In the genomic region with DNA sequence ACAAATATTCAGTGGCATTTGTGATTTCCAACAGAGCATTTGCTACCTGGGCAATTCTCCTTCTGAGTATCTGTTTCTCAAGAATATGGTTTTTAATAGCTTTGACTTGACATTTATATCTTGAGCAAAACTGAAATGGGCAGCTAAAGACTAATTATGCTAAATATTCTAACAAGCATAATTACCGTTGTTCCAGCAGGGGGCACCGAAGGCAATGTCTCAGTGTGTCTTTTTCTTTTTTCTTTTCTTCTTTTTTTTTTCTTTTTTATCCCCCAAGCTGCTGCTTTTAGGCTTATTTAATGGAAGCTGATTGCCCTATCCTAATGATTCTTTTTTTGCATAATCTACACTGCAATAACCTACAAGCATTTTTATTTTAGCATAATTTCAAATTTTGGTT, we compare ENCODE assay signal across 9 cellular contexts.
DNase-seq lines count a peak whose midpoint lies in the region; ATAC-seq and TF ChIP-seq lines count a peak whose summit lies in the region.
"Had no signal": no experiment of that assay in that cellular context is flagged by ENCODE, and none has a peak within 500 bp of the region (broad histone marks: within the 10 kb centered on the region; RNA-seq: fewer than 3 reads in every experiment).

No MANE protein-coding gene starts in this region.

- H3K79me2 ChIP-seq in GM23248 (ENCODE audit: insufficient read depth) (no peaks in the 10 kb centered on the region), SK-N-SH (ENCODE audit: insufficient read depth) (no peaks in the 10 kb centered on the region)

- no peaks in the 10 kb centered on the region for H3K9me3 Mint-ChIP-seq in CD8-positive, alpha-beta T cell
- H3K9me3 Mint-ChIP-seq: memory B cell had no signal

- POLR2A ChIA-PET in CD8-positive, alpha-beta T cell (lab: Charles Lee), result no interaction called here
- POLR2A ChIA-PET in SK-N-SH (lab: Yijun Ruan, JAX), result no interaction called here

- no peaks in the 10 kb centered on the region for H3K27me3 ChIP-seq in CD8-positive, alpha-beta T cell (ENCODE audit: insufficient read depth, low read length)
- H3K27me3 ChIP-seq in GM23248 (replicated peaks; ENCODE audit: insufficient read depth) (no peaks in the 10 kb centered on the region), SK-N-SH (ENCODE audit: insufficient read depth) (no peaks in the 10 kb centered on the region)

- intact Hi-C loops in CD8-positive, alpha-beta T cell (cut with DNase I, micrococcal nuclease), result no loop called here

- H3K36me3 Mint-ChIP-seq in CD8-positive, alpha-beta T cell, result no peaks in the 10 kb centered on the region
- H3K36me3 Mint-ChIP-seq: memory B cell had no signal

- H3K9me2 ChIP-seq in GM23248 (ENCODE audit: insufficient read depth) (no peaks in the 10 kb centered on the region; the same call in 1 of the 2 replicates), SK-N-SH (no peaks in the 10 kb centered on the region)

- H3K4me3 ChIP-seq in CD8-positive, alpha-beta T cell (ENCODE audit: low read depth, low read length), result no peak overlapping the region
- H3K4me3 ChIP-seq in GM23248 (no peak overlapping the region), SK-N-SH (ENCODE audit: low read depth in 2 of 2, low read length in 1 of 2) (no peak overlapping the region), epithelial cell of proximal tubule (ENCODE audit: low read depth, low read length) (no peak overlapping the region)

- peaks cover 2% of the 10 kb centered on the region for H3K27me3 Mint-ChIP-seq in CD8-positive, alpha-beta T cell (ENCODE audit: low read depth)

- H3K4me1 ChIP-seq in CD8-positive, alpha-beta T cell (ENCODE audit: insufficient read depth, low read length), result no peaks in the 10 kb centered on the region
- H3K4me1 ChIP-seq in GM23248 (ENCODE audit: insufficient read depth) (no peaks in the 10 kb centered on the region), SK-N-SH (ENCODE audit: control insufficient read depth in 1 of 2, insufficient read depth in 2 of 2, low read depth in 1 of 2, low read length in 1 of 2) (peaks cover 0 to 17% of the 10 kb centered on the region in 2 experiments; a peak in 2 of 4 replicates)

- H3K4me2 ChIP-seq in GM23248 (ENCODE audit: unreplicated experiment), result no peak overlapping the region
- H3K4me2 ChIP-seq in SK-N-SH, result no peak overlapping the region

- no peak overlapping the region for H3K4me3 Mint-ChIP-seq in CD8-positive, alpha-beta T cell
- H3K4me3 Mint-ChIP-seq: memory B cell had no signal

- peak; percentile 43 for TF ChIP-seq RAD21 in SK-N-SH (IDR thresholded peaks at IDR 0.05; ENCODE audit: low read length)

- H3K27ac Mint-ChIP-seq in CD8-positive, alpha-beta T cell, result no peak overlapping the region
- H3K27ac Mint-ChIP-seq: memory B cell had no signal

- H3K9ac ChIP-seq in GM23248 (no peak overlapping the region), SK-N-SH (no peak overlapping the region)

- H3K4me1 Mint-ChIP-seq in CD8-positive, alpha-beta T cell (ENCODE audit: low read depth), result no peaks in the 10 kb centered on the region
- H3K4me1 Mint-ChIP-seq: memory B cell had no signal

- ATAC-seq in CD8-positive, alpha-beta T cell, result no peak
- ATAC-seq in GM21360 (IDR thresholded peaks at IDR 0.05; ENCODE audit: unreplicated experiment) (no peak), HG03565 (IDR thresholded peaks at IDR 0.05; ENCODE audit: unreplicated experiment) (no peak)

- in situ Hi-C loops in GM23248 (cut with MboI), result no loop called here

- H3F3A ChIP-seq in GM23248 (ENCODE audit: insufficient read depth) (no peaks in the 10 kb centered on the region), SK-N-SH (replicated peaks; ENCODE audit: insufficient read depth) (no peaks in the 10 kb centered on the region)

- TF ChIP-seq EP300 in SK-N-SH (IDR thresholded peaks at IDR 0.05; ENCODE audit: borderline replicate concordance in 1 of 2, low read depth in 1 of 2, low read length in 1 of 2), result no peak

- H2AFZ ChIP-seq in GM23248, result no peak overlapping the region
- no peak overlapping the region for H2AFZ ChIP-seq in SK-N-SH (ENCODE audit: low read depth)

- no peaks in the 10 kb centered on the region for H3K9me3 ChIP-seq in CD8-positive, alpha-beta T cell (ENCODE audit: low read length)
- H3K9me3 ChIP-seq in GM23248 (ENCODE audit: low read depth) (no peaks in the 10 kb centered on the region), SK-N-SH (no peaks in the 10 kb centered on the region)

- H3K27ac ChIP-seq in CD8-positive, alpha-beta T cell (ENCODE audit: low read depth, low read length), result no peak overlapping the region
- no peak overlapping the region for H3K27ac ChIP-seq in GM23248
- H3K27ac ChIP-seq in SK-N-SH (ENCODE audit: low read depth in 2 of 2, low read length in 1 of 2), result peak overlapping the region in 1 of 2 experiments; percentile 78; a peak in 2 of 4 replicates

- H3K36me3 ChIP-seq in CD8-positive, alpha-beta T cell (ENCODE audit: insufficient read depth, low read length), result no peaks in the 10 kb centered on the region
- no peaks in the 10 kb centered on the region for H3K36me3 ChIP-seq in GM23248 (ENCODE audit: low read depth)
- no peaks in the 10 kb centered on the region for H3K36me3 ChIP-seq in SK-N-SH (replicated peaks in 1 of 2; ENCODE audit: control insufficient read depth in 1 of 2, insufficient read depth in 2 of 2, low read length in 1 of 2)

- peak in 2 of 7 experiments; percentile 12 to 28 for DNase-seq in CD8-positive, alpha-beta T cell
- DNase-seq in GM23248, result peak; percentile 68
- DNase-seq in SK-N-SH, result peak; percentile 39
- no peak for DNase-seq in epithelial cell of proximal tubule (ENCODE audit: low read depth)
- DNase-seq in stimulated activated CD8-positive, alpha-beta memory T cell treated with anti-CD3 and anti-CD28 coated beads, Interleukin-4, amount 100 ng/mL, for 24 hours (ENCODE audit: low read depth), result peak; percentile 2
- no peak for DNase-seq in ecto neural progenitor cell (ENCODE audit: low spot score)

- peak; percentile 39 for TF ChIP-seq CTCF in CD8-positive, alpha-beta T cell (IDR thresholded peaks at IDR 0.05)
- TF ChIP-seq CTCF in SK-N-SH (IDR thresholded peaks at IDR 0.05) (peak; percentile 75), epithelial cell of proximal tubule (conservative IDR thresholded peaks at IDR 0.05; ENCODE audit: low read depth, low read length) (peak; percentile 66)

- WGBS in GM23248 (ENCODE audit: low coverage in 1 of 2, low lambda C conversion rate in 2 of 2, missing lambda C conversion rate in 2 of 2), 2 experiments, result 0 to 4% methylated on average over 2 of the region's 2 CpGs
- WGBS in SK-N-SH (ENCODE audit: low lambda C conversion rate), result 4% methylated on average over 2 of the region's 2 CpGs

- CTCF ChIA-PET in CD8-positive, alpha-beta T cell (lab: Charles Lee), result interaction anchor here (0.6 to 2.4 kb wide), 13 partner anchors 8 to 1332 kb away, joined by 3 to 11 read pairs (median 3); a partner anchor contains a TSS
- CTCF ChIA-PET in SK-N-SH (lab: Yijun Ruan, JAX), result interaction anchor here (0.6 to 3.2 kb wide), 29 partner anchors 9 to 1768 kb away, joined by 3 to 46 read pairs (median 4); no protein-coding TSS in a partner anchor

- no peaks in the 10 kb centered on the region for H4K20me1 ChIP-seq in GM23248 (ENCODE audit: insufficient read depth)
- H4K20me1 ChIP-seq in SK-N-SH (ENCODE audit: insufficient read depth), result no peaks in the 10 kb centered on the region

TF ChIP-seq in SK-N-SH, 30 proteins besides CTCF, POLR2A, EP300 and RAD21:
- TF ChIP-seq NFIC (IDR thresholded peaks at IDR 0.05; ENCODE audit: borderline replicate concordance) (no peak), SMC3 (IDR thresholded peaks at IDR 0.05; ENCODE audit: low read depth, low read length) (0 out of 2 replicates have a peak, but pooled peaks have one; percentile 13), GATA2 (CRISPR knock-in tag; IDR thresholded peaks at IDR 0.05) (no peak)

Comparison
In these comparisons a context has a peak if more than half of its experiments do, and no peak if none do; other contexts are left out.
1. DNase-seq: peak in GM23248 (single experiment), SK-N-SH (single experiment) and stimulated activated CD8-positive, alpha-beta memory T cell treated with anti-CD3 and anti-CD28 coated beads, Interleukin-4, amount 100 ng/mL, for 24 hours (single experiment); none in epithelial cell of proximal tubule (single experiment) and ecto neural progenitor cell (single experiment).
2. Peak in every context shown above with its lines, with median percentiles within 50 percentile points of each other: CTCF ChIP-seq.